1 cellular context compared by ENCODE assay signal in genomic region chr6:85449818-85450577, GRCh38.
TF ChIP-seq lines count a peak whose summit lies in the region.

Gene NT5E (plus strand): TSS chr6:85450083. CDS start chr6:85450140, 57 bp downstream.

TF ChIP-seq in HepG2, 621 proteins besides CTCF, POLR2A, EP300 and RAD21 (continued from another document and continues in another):
- TF ChIP-seq ZBTB40 (IDR thresholded peaks at IDR 0.05) (no peak), ZBTB40 (CRISPR knock-in tag; IDR thresholded peaks at IDR 0.05) (peak; percentile 57; the same call in 1 of the 2 replicates), GATAD1 (CRISPR knock-in tag; IDR thresholded peaks at IDR 0.05) (peak; percentile 23; the same call in 1 of the 2 replicates), ATF2 (CRISPR knock-in tag; IDR thresholded peaks at IDR 0.05) (peak; percentile 30; the same call in 1 of the 2 replicates), PRMT3 (CRISPR knock-in tag; IDR thresholded peaks at IDR 0.05; ENCODE audit: borderline replicate concordance, low read depth) (peak; percentile 37; the same call in 1 of the 2 replicates), PBX3 (CRISPR knock-in tag; IDR thresholded peaks at IDR 0.05; ENCODE audit: borderline replicate concordance) (no peak), CCAR2 (optimal IDR thresholded peaks at IDR 0.05; ENCODE audit: low read depth, low read length) (no peak), BRD4 (CRISPR knock-in tag; IDR thresholded peaks at IDR 0.05) (no peak; the same call in 1 of the 2 replicates), TEF (CRISPR knock-in tag; IDR thresholded peaks at IDR 0.05) (no peak), ZNF382 (CRISPR knock-in tag; IDR thresholded peaks at IDR 0.05; ENCODE audit: borderline replicate concordance) (no peak), ZNF687 (CRISPR knock-in tag; IDR thresholded peaks at IDR 0.05) (peak; percentile 97), ZNF598 (CRISPR knock-in tag; IDR thresholded peaks at IDR 0.05; ENCODE audit: borderline replicate concordance) (no peak; the same call in 1 of the 2 replicates), JUND (CRISPR knock-in tag; IDR thresholded peaks at IDR 0.05) (no peak), SNAPC2 (CRISPR knock-in tag; IDR thresholded peaks at IDR 0.05) (peak; percentile 62; the same call in 1 of the 2 replicates), SSRP1 (CRISPR knock-in tag; IDR thresholded peaks at IDR 0.05) (peak; percentile 64; the same call in 1 of the 2 replicates), ZNF513 (CRISPR knock-in tag; conservative IDR thresholded peaks at IDR 0.05) (no peak), ZNF232 (CRISPR knock-in tag; IDR thresholded peaks at IDR 0.05; ENCODE audit: borderline replicate concordance) (peak; percentile 75; the same call in 1 of the 2 replicates), ZFP41 (CRISPR knock-in tag; IDR thresholded peaks at IDR 0.05; ENCODE audit: borderline replicate concordance) (no peak), PAX8 (CRISPR knock-in tag; IDR thresholded peaks at IDR 0.05; ENCODE audit: borderline replicate concordance) (peak; percentile 44; the same call in 1 of the 2 replicates), ELF4 (CRISPR knock-in tag; IDR thresholded peaks at IDR 0.05; ENCODE audit: borderline replicate concordance) (no peak), ATF6 (CRISPR knock-in tag; conservative IDR thresholded peaks at IDR 0.05) (no peak), ZNF597 (CRISPR knock-in tag; IDR thresholded peaks at IDR 0.05) (no peak)
- TF ChIP-seq, protein P1, sequence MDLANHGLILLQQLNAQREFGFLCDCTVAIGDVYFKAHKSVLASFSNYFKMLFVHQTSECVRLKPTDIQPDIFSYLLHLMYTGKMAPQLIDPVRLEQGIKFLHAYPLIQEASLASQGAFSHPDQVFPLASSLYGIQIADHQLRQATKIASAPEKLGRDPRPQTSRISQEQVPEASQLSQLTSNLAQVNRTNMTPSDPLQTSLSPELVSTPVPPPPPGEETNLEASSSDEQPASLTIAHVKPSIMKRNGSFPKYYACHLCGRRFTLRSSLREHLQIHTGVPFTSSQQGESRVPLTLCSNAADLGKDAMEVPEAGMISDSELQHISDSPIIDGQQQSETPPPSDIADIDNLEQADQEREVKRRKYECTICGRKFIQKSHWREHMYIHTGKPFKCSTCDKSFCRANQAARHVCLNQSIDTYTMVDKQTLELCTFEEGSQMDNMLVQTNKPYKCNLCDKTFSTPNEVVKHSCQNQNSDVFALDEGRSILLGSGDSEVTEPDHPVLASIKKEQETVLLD (CRISPR knock-in tag; IDR thresholded peaks at IDR 0.05; ENCODE audit: low read depth) = no peak
- TF ChIP-seq, protein P2, sequence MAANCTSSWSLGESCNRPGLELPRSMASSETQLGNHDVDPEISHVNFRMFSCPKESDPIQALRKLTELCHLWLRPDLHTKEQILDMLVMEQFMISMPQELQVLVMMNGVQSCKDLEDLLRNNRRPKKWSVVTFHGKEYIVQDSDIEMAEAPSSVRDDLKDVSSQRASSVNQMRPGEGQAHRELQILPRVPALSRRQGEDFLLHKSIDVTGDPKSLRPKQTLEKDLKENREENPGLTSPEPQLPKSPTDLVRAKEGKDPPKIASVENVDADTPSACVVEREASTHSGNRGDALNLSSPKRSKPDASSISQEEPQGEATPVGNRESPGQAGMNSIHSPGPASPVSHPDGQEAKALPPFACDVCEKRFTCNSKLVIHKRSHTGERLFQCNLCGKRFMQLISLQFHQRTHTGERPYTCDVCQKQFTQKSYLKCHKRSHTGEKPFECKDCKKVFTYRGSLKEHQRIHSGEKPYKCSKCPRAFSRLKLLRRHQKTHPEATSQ (CRISPR knock-in tag; IDR thresholded peaks at IDR 0.05; ENCODE audit: borderline replicate concordance) = 0 out of 2 replicates have a peak, but pooled peaks have one; percentile 17
